Comparison of ENCODE assay signal across 13 cellular contexts in genomic region chr20:21739161-21739560, GRCh38.
DNase-seq lines count a peak whose midpoint lies in the region; ATAC-seq lines count a peak whose summit lies in the region.
"Had no signal": no experiment of that assay in that cellular context is flagged by ENCODE, and none has a peak within 500 bp of the region (broad histone marks: within the 10 kb centered on the region; RNA-seq: fewer than 3 reads in every experiment).

No MANE protein-coding gene starts in this region.

- no peak for ATAC-seq in GM21390 (IDR thresholded peaks at IDR 0.05; ENCODE audit: unreplicated experiment)
- ATAC-seq: K562 had no signal

- peak; percentile 24 for DNase-seq in NCI-H2029 (lab: John Stamatoyannopoulos, UW)
- DNase-seq in NCI-H2029 treated with DMSO at 0.1 percent for 48 hours (lab: John Stamatoyannopoulos, UW) = no peak
- DNase-seq in NCI-H345 (lab: John Stamatoyannopoulos, UW) = peak; percentile 46
- DNase-seq in SHP77 (lab: John Stamatoyannopoulos, UW) = peak; percentile 78 to 84
- DNase-seq in T-helper 1 cell = no peak
- DNase-seq in GM03348 (ENCODE audit: low spot score) = no peak
- DNase-seq: 8988T; AML-193; CD8-positive, alpha-beta memory T cell; DMS79; HCEC 1CT had no signal

Comparison
In these comparisons a context has a peak if more than half of its experiments do, and no peak if none do; other contexts are left out.
1. DNase-seq: peak in NCI-H2029 (single experiment), NCI-H345 (single experiment) and SHP77 (2 of 2); none in NCI-H2029 treated with DMSO at 0.1 percent for 48 hours (single experiment), T-helper 1 cell (0 of 5) and GM03348 (single experiment).